24 cellular contexts compared by ENCODE assay signal in genomic region chrX:456146-456545, GRCh38.
"Had no signal": no experiment of that assay in that cellular context is flagged by ENCODE, and none has a peak within 500 bp of the region (broad histone marks: within the 10 kb centered on the region; RNA-seq: fewer than 3 reads in every experiment).

No MANE protein-coding gene starts in this region.

- DNase-seq: stimulated activated CD4-positive, alpha-beta T cell treated with anti-CD3 and anti-CD28 coated beads, Interleukin-2, amount 100 ng/mL, for 48 hours; stimulated activated CD4-positive, alpha-beta T cell treated with anti-CD3 and anti-CD28 coated beads, Interleukin-4, amount 100 ng/mL, for 1 hour; stimulated activated CD4-positive, alpha-beta T cell treated with anti-CD3 and anti-CD28 coated beads, Interleukin-4, amount 100 ng/mL, for 24 hours; stimulated activated CD4-positive, alpha-beta T cell treated with anti-CD3 and anti-CD28 coated beads, Interleukin-4, amount 100 ng/mL, for 4 hours; stimulated activated CD8-positive, alpha-beta memory T cell treated with anti-CD3 and anti-CD28 coated beads, Interleukin-4, amount 100 ng/mL, for 48 hours; stimulated activated naive B cell treated with anti-CD40 and anti-IgM and Interleukin-4, amounts not matched to agents 10 μg/mL and 1 μg/mL and 100 μg/mL, for 72 hours; stimulated activated naive CD4-positive, alpha-beta T cell; stimulated activated naive CD4-positive, alpha-beta T cell treated with Interleukin-2 at 50 U/mL for 16 hours; stimulated activated naive CD8-positive, alpha-beta T cell treated with anti-CD3 and anti-CD28 coated beads, Interleukin-15, amount 100 ng/mL, for 72 hours; stimulated activated naive CD8-positive, alpha-beta T cell treated with anti-CD3 and anti-CD28 coated beads, Interleukin-15, Interleukin-2, amounts not matched to agents 100 U/mL and 50 U/mL, for 24 hours; stomach; substantia nigra; testis; thyroid gland; tibial artery; transverse colon; trophoblast cell; upper lobe of left lung; uterus had no signal

- H3K27me3 ChIP-seq: suprapubic skin, testis, thyroid gland, tibial nerve, transverse colon, upper lobe of left lung, upper lobe of right lung, uterus, vagina had no signal

- H3K27ac ChIP-seq: stomach, suprapubic skin, testis, thoracic aorta, thyroid gland, tibial artery, tibial nerve, transverse colon, upper lobe of left lung, upper lobe of right lung, uterus, vagina had no signal

- H3K36me3 ChIP-seq: stomach, suprapubic skin, thoracic aorta, thyroid gland, tibial artery, tibial nerve, transverse colon, upper lobe of left lung, upper lobe of right lung, uterus, vagina had no signal

- H3K4me1 ChIP-seq: stomach, suprapubic skin, testis, thyroid gland, tibial artery, tibial nerve, transverse colon, upper lobe of left lung, upper lobe of right lung, uterus, vagina had no signal

- H3K9me3 ChIP-seq: testis, thyroid gland, tibial artery, upper lobe of right lung, uterus, vagina had no signal

- H3K4me3 ChIP-seq: stomach, suprapubic skin, testis, thoracic aorta, thyroid gland, tibial artery, tibial nerve, transverse colon, upper lobe of left lung, upper lobe of right lung, uterus, vagina had no signal
